In the genomic region with DNA sequence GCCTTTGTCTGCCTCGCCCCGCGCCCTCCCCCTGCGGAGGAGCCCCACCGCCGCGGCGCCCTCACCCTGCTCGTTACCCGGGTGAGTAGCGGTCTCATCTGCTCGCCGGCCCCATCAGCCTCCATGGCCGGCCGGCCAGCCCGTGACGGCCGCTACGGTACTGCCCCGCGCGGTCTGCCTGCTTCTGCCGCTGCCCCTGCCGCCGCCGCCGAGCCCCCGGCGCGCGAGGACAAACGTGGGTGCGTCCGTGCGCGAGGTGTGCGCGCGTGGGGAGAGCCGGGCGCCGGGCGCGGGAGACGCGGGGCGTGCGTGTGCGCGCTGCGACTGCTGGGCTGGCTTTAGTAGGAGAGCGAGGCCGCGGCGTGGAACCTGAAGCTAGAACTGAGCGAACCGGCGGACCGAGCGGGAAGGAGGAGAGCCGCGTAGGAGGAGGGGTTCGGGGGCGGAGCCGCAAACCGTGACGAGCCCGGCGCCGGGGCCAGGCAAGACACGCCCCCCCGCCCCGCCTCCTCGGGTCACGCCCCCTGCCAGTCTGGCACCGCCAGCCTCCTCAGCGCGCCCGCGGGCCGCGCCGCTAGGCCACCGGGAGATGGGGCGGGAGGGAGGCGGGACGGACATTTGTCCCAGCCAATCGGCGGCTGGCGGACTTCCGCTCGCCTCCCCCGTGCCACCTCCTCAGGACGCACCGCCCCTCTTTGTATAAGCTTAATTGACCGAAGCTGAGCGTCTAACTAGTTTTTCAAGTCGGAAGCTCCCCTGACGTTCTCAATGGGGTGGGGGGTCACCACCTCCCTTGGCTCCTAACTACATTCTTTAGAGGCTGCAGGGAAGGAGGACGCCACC, we compare ENCODE assay signal across 1 cellular context.
TF ChIP-seq lines count a peak whose summit lies in the region.

A gene (minus strand): TSS at position 383 of the 843 bp plus-strand sequence. CDS start 258 bp downstream, at position 125.

TF ChIP-seq in K562, 482 proteins besides CTCF, POLR2A, EP300 and RAD21 (continued from another document):
- TF ChIP-seq RBM25 (IDR thresholded peaks at IDR 0.05; ENCODE audit: low read depth, low read length, severe bottlenecking) (peak; percentile 69), MYC (IDR thresholded peaks at IDR 0.05; ENCODE audit: low read depth, low read length) (0 out of 2 replicates have a peak, but pooled peaks have one; percentile 22), MYC (CRISPR knock-in tag; IDR thresholded peaks at IDR 0.05; ENCODE audit: borderline replicate concordance, low read depth) (no peak), CCAR2 (IDR thresholded peaks at IDR 0.05; ENCODE audit: low read depth, low read length) (no peak), RBFOX2 (IDR thresholded peaks at IDR 0.05; ENCODE audit: low read depth, low read length) (peak; percentile 87), HSF4 (CRISPR knock-in tag; IDR thresholded peaks at IDR 0.05; ENCODE audit: borderline replicate concordance) (no peak), NFYB (IDR thresholded peaks at IDR 0.05; ENCODE audit: extremely low read depth, insufficient read length) (peak; percentile 71), CXXC5 (CRISPR knock-in tag; IDR thresholded peaks at IDR 0.05) (0 out of 2 replicates have a peak, but pooled peaks have one; percentile 31), MECOM (CRISPR knock-in tag; IDR thresholded peaks at IDR 0.05) (no peak), EGR1 (conservative IDR thresholded peaks at IDR 0.05) (peak; percentile 26; the same call in 1 of the 2 replicates), TBP (optimal IDR thresholded peaks at IDR 0.05; ENCODE audit: low read depth, low read length) (peak; percentile 70), TAF9B (IDR thresholded peaks at IDR 0.05; ENCODE audit: partially characterized antibody) (no peak), MCM3 (IDR thresholded peaks at IDR 0.05) (no peak), ZFX (CRISPR knock-in tag; IDR thresholded peaks at IDR 0.05) (peak; percentile 32; the same call in 1 of the 2 replicates), SP2 (IDR thresholded peaks at IDR 0.05; ENCODE audit: extremely low read depth, low read depth, low read length, poor library complexity, severe bottlenecking) (peak; percentile 27), NR4A1 (CRISPR knock-in tag; IDR thresholded peaks at IDR 0.05) (no peak), NR4A1 (tag; IDR thresholded peaks at IDR 0.05) (0 out of 2 replicates have a peak, but pooled peaks have one; percentile 24), ZNF282 (CRISPR knock-in tag; IDR thresholded peaks at IDR 0.05) (no peak), STAT5A (IDR thresholded peaks at IDR 0.05; ENCODE audit: borderline replicate concordance, low read length) (no peak), ZNF146 (CRISPR knock-in tag; IDR thresholded peaks at IDR 0.05; ENCODE audit: unreplicated experiment) (no peak), ZNF699 (CRISPR knock-in tag; IDR thresholded peaks at IDR 0.05; ENCODE audit: insufficient replicate concordance) (no peak), NFIX (CRISPR knock-in tag; IDR thresholded peaks at IDR 0.05; ENCODE audit: low read depth) (no peak), L3MBTL2 (IDR thresholded peaks at IDR 0.05) (peak; percentile 28; the same call in 1 of the 2 replicates), E2F3 (CRISPR knock-in tag; IDR thresholded peaks at IDR 0.05) (no peak)
- TF ChIP-seq, protein P1, sequence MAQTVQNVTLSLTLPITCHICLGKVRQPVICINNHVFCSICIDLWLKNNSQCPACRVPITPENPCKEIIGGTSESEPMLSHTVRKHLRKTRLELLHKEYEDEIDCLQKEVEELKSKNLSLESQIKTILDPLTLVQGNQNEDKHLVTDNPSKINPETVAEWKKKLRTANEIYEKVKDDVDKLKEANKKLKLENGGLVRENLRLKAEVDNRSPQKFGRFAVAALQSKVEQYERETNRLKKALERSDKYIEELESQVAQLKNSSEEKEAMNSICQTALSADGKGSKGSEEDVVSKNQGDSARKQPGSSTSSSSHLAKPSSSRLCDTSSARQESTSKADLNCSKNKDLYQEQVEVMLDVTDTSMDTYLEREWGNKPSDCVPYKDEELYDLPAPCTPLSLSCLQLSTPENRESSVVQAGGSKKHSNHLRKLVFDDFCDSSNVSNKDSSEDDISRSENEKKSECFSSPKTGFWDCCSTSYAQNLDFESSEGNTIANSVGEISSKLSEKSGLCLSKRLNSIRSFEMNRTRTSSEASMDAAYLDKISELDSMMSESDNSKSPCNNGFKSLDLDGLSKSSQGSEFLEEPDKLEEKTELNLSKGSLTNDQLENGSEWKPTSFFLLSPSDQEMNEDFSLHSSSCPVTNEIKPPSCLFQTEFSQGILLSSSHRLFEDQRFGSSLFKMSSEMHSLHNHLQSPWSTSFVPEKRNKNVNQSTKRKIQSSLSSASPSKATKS (CRISPR knock-in tag; IDR thresholded peaks at IDR 0.05), result no peak
- TF ChIP-seq, protein P2, sequence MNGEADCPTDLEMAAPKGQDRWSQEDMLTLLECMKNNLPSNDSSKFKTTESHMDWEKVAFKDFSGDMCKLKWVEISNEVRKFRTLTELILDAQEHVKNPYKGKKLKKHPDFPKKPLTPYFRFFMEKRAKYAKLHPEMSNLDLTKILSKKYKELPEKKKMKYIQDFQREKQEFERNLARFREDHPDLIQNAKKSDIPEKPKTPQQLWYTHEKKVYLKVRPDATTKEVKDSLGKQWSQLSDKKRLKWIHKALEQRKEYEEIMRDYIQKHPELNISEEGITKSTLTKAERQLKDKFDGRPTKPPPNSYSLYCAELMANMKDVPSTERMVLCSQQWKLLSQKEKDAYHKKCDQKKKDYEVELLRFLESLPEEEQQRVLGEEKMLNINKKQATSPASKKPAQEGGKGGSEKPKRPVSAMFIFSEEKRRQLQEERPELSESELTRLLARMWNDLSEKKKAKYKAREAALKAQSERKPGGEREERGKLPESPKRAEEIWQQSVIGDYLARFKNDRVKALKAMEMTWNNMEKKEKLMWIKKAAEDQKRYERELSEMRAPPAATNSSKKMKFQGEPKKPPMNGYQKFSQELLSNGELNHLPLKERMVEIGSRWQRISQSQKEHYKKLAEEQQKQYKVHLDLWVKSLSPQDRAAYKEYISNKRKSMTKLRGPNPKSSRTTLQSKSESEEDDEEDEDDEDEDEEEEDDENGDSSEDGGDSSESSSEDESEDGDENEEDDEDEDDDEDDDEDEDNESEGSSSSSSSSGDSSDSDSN (IDR thresholded peaks at IDR 0.05; ENCODE audit: borderline replicate concordance in 1 of 2, low read depth in 2 of 2, low read length in 2 of 2), result no peak
- TF ChIP-seq, protein P3, sequence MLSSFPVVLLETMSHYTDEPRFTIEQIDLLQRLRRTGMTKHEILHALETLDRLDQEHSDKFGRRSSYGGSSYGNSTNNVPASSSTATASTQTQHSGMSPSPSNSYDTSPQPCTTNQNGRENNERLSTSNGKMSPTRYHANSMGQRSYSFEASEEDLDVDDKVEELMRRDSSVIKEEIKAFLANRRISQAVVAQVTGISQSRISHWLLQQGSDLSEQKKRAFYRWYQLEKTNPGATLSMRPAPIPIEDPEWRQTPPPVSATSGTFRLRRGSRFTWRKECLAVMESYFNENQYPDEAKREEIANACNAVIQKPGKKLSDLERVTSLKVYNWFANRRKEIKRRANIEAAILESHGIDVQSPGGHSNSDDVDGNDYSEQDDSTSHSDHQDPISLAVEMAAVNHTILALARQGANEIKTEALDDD (IDR thresholded peaks at IDR 0.05), result 0 out of 2 replicates have a peak, but pooled peaks have one; percentile 41
- TF ChIP-seq, protein P4, sequence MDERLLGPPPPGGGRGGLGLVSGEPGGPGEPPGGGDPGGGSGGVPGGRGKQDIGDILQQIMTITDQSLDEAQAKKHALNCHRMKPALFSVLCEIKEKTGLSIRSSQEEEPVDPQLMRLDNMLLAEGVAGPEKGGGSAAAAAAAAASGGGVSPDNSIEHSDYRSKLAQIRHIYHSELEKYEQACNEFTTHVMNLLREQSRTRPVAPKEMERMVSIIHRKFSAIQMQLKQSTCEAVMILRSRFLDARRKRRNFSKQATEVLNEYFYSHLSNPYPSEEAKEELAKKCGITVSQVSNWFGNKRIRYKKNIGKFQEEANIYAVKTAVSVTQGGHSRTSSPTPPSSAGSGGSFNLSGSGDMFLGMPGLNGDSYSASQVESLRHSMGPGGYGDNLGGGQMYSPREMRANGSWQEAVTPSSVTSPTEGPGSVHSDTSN (CRISPR knock-in tag; IDR thresholded peaks at IDR 0.05; ENCODE audit: low read depth), result no peak
- TF ChIP-seq, protein P4 (tag; conservative IDR thresholded peaks at IDR 0.05; ENCODE audit: low read depth), result peak; percentile 53
- TF ChIP-seq, protein P5, sequence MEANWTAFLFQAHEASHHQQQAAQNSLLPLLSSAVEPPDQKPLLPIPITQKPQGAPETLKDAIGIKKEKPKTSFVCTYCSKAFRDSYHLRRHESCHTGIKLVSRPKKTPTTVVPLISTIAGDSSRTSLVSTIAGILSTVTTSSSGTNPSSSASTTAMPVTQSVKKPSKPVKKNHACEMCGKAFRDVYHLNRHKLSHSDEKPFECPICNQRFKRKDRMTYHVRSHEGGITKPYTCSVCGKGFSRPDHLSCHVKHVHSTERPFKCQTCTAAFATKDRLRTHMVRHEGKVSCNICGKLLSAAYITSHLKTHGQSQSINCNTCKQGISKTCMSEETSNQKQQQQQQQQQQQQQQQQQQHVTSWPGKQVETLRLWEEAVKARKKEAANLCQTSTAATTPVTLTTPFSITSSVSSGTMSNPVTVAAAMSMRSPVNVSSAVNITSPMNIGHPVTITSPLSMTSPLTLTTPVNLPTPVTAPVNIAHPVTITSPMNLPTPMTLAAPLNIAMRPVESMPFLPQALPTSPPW (CRISPR knock-in tag; IDR thresholded peaks at IDR 0.05), result peak; percentile 54
